Comparison of ENCODE assay signal across 8 cellular contexts in genomic region chr20:23349338-23350006, GRCh38. TPM values are rescaled to one million over a fixed set of nuclear protein-coding genes. Genes with fewer than 3 reads are reported as not detected.
DNase-seq lines count a peak whose midpoint lies in the region; ATAC-seq and TF ChIP-seq lines count a peak whose summit lies in the region.

No MANE protein-coding gene starts in this region.

- ATAC-seq in GM18870 (IDR thresholded peaks at IDR 0.05; ENCODE audit: unreplicated experiment) (peak; percentile 1), HG03280 (IDR thresholded peaks at IDR 0.05; ENCODE audit: unreplicated experiment) (peak; percentile 6)

- CTCF ChIA-PET in activated CD4-positive, alpha-beta memory T cell treated with anti-CD3 and anti-CD28 coated beads for 36 hours (lab: Charles Lee), result interaction anchor here (0.9 to 2.6 kb wide), 16 partner anchors 10 to 259 kb away, joined by 3 to 32 read pairs (median 5); partner anchors contain the start of genes GZF1 and NAPB

- POLR2A ChIA-PET in activated CD4-positive, alpha-beta memory T cell treated with anti-CD3 and anti-CD28 coated beads for 36 hours (lab: Charles Lee), result interaction anchor here (1.0 to 2.8 kb wide), 10 partner anchors 9 to 255 kb away, joined by 3 to 31 read pairs (median 8); partner anchors contain the start of genes GZF1 and NAPB

- peak overlapping the region; percentile 87 for H3K27ac ChIP-seq in C4-2B

- H3K27me3 Mint-ChIP-seq in activated CD4-positive, alpha-beta memory T cell treated with anti-CD3 and anti-CD28 coated beads for 36 hours, result no peaks in the 10 kb centered on the region
- H3K27me3 Mint-ChIP-seq in glutamatergic neuron (ENCODE audit: unreplicated experiment), result peaks cover 5% of the 10 kb centered on the region

- peaks cover 6% of the 10 kb centered on the region for H3K36me3 Mint-ChIP-seq in activated CD4-positive, alpha-beta memory T cell treated with anti-CD3 and anti-CD28 coated beads for 36 hours
- H3K36me3 Mint-ChIP-seq in glutamatergic neuron (ENCODE audit: unreplicated experiment), result no peaks in the 10 kb centered on the region

- TF ChIP-seq CTCF in C4-2B (conservative IDR thresholded peaks at IDR 0.05), result peak; percentile 45
- peak; percentile 9 for TF ChIP-seq CTCF in glutamatergic neuron (IDR thresholded peaks at IDR 0.05; ENCODE audit: partially characterized antibody, unreplicated experiment)
- peak; percentile 47 for TF ChIP-seq CTCF in retinal pigment epithelial cell (conservative IDR thresholded peaks at IDR 0.05; ENCODE audit: low read depth, low read length)

- peak overlapping the region; percentile 85 for H3K4me3 ChIP-seq in retinal pigment epithelial cell (ENCODE audit: low read length)

- H3K4me1 Mint-ChIP-seq in activated CD4-positive, alpha-beta memory T cell treated with anti-CD3 and anti-CD28 coated beads for 36 hours (ENCODE audit: low read depth), result peaks cover 26% of the 10 kb centered on the region
- H3K4me1 Mint-ChIP-seq in glutamatergic neuron (ENCODE audit: low read depth, unreplicated experiment), result peaks cover 7% of the 10 kb centered on the region

- intact Hi-C loops in activated CD4-positive, alpha-beta memory T cell treated with anti-CD3 and anti-CD28 coated beads for 36 hours (cut with micrococcal nuclease), result loop anchor here (1.0 to 10.0 kb wide), 6 partner anchors 9 to 1895 kb away; partner anchors contain the start of gene PYGB

- no peaks in the 10 kb centered on the region for H3K9me3 Mint-ChIP-seq in activated CD4-positive, alpha-beta memory T cell treated with anti-CD3 and anti-CD28 coated beads for 36 hours
- peaks cover 15% of the 10 kb centered on the region for H3K9me3 Mint-ChIP-seq in glutamatergic neuron (ENCODE audit: unreplicated experiment)

- peak overlapping the region; percentile 100 for H3K27ac Mint-ChIP-seq in activated CD4-positive, alpha-beta memory T cell treated with anti-CD3 and anti-CD28 coated beads for 36 hours
- H3K27ac Mint-ChIP-seq in glutamatergic neuron (ENCODE audit: unreplicated experiment), result peak overlapping the region; percentile 96

- no peak for DNase-seq in activated CD4-positive, alpha-beta memory T cell treated with anti-CD3 and anti-CD28 coated beads for 36 hours
- no peak for DNase-seq in glutamatergic neuron
- DNase-seq in retinal pigment epithelial cell (ENCODE audit: low read depth), result no peak
- DNase-seq in NCI-H187 (lab: John Stamatoyannopoulos, UW), result no peak
- no peak for DNase-seq in NCI-H1417 treated with DMSO at 0.1 percent for 48 hours (lab: John Stamatoyannopoulos, UW)

- peak overlapping the region; percentile 88 for H3K4me3 Mint-ChIP-seq in activated CD4-positive, alpha-beta memory T cell treated with anti-CD3 and anti-CD28 coated beads for 36 hours
- peak overlapping the region; percentile 97 for H3K4me3 Mint-ChIP-seq in glutamatergic neuron (ENCODE audit: unreplicated experiment)

RNA-seq across cellular contexts. Expression of gene NXT1, which starts 1.1 kb away (rescaled TPM):
- total RNA-seq in activated CD4-positive, alpha-beta memory T cell treated with anti-CD3 and anti-CD28 coated beads for 36 hours, result 10 to 100 TPM; 39.0 to 39.3 TPM
- 12.6 TPM for total RNA-seq in glutamatergic neuron (ENCODE audit: unreplicated experiment)

RNA-seq across cellular contexts. Expression of gene GZF1, which starts 12.5 kb away (rescaled TPM):
- 1 to 10 TPM; 6.6 to 7.5 TPM for total RNA-seq in activated CD4-positive, alpha-beta memory T cell treated with anti-CD3 and anti-CD28 coated beads for 36 hours
- 28.3 TPM for total RNA-seq in glutamatergic neuron (ENCODE audit: unreplicated experiment)
